Comparison of ENCODE assay signal across 7 cellular contexts in genomic region chr12:47359310-47359709, GRCh38.
A peak's percentile ranks its signal among the peaks of the same experiment; 100 is the strongest.
DNase-seq lines count a peak whose midpoint lies in the region; ATAC-seq and TF ChIP-seq lines count a peak whose summit lies in the region.
"Not testable (repeated sequence)": the region's sequence is repeated elsewhere in the genome, so short reads cannot be mapped to it uniquely, and the experiment has no call there.

No MANE protein-coding gene starts in this region.

- not testable (repeated sequence) for H3K4me3 Mint-ChIP-seq in CD4-positive, alpha-beta T cell; activated CD4-positive, alpha-beta memory T cell treated with anti-CD3 and anti-CD28 coated beads for 36 hours; activated T-helper 2 cell treated with anti-CD3 and anti-CD28 coated beads, Interferon-gamma antibody, Interleukin-2, Interleukin-4, amounts not matched to agents 10 μg/mL and 5 μg/mL and 100 μg/mL, durations not matched to agents 14 hours and 24 hours and 36 hours (ENCODE audit: low read depth); activated naive CD8-positive, alpha-beta T cell treated with anti-CD3 and anti-CD28 coated beads, Interleukin-2, amount 50 U/mL, for 24 hours; stimulated activated memory B cell treated with anti-CD40 and anti-IgM and Interleukin-4, amounts not matched to agents 10 μg/mL and 1 μg/mL and 100 μg/mL, for 72 hours
- H3K4me3 Mint-ChIP-seq in naive B cell, result peak overlapping the region in 2 of 8 donors; percentile 77 to 83

- POLR2A ChIA-PET in CD4-positive, alpha-beta T cell (lab: Charles Lee); activated CD4-positive, alpha-beta memory T cell treated with anti-CD3 and anti-CD28 coated beads for 36 hours (lab: Charles Lee): not testable (repeated sequence)

- H3K27ac Mint-ChIP-seq in CD4-positive, alpha-beta T cell, result peak overlapping the region; percentile 98
- H3K27ac Mint-ChIP-seq in activated CD4-positive, alpha-beta memory T cell treated with anti-CD3 and anti-CD28 coated beads for 36 hours, result peak overlapping the region; percentile 99
- peak overlapping the region; percentile 50 for H3K27ac Mint-ChIP-seq in activated T-helper 2 cell treated with anti-CD3 and anti-CD28 coated beads, Interferon-gamma antibody, Interleukin-2, Interleukin-4, amounts not matched to agents 10 μg/mL and 5 μg/mL and 100 μg/mL, durations not matched to agents 14 hours and 24 hours and 36 hours
- H3K27ac Mint-ChIP-seq in activated naive CD8-positive, alpha-beta T cell treated with anti-CD3 and anti-CD28 coated beads, Interleukin-2, amount 50 U/mL, for 24 hours, result peak overlapping the region; percentile 98
- H3K27ac Mint-ChIP-seq in naive B cell, result peak overlapping the region; percentile 96 to 99 (median 99)
- peak overlapping the region; percentile 99 for H3K27ac Mint-ChIP-seq in stimulated activated memory B cell treated with anti-CD40 and anti-IgM and Interleukin-4, amounts not matched to agents 10 μg/mL and 1 μg/mL and 100 μg/mL, for 72 hours

- H2AFZ ChIP-seq in OCI-LY1 (ENCODE audit: low read length), result not testable (repeated sequence)

- H3K27me3 Mint-ChIP-seq in CD4-positive, alpha-beta T cell; activated CD4-positive, alpha-beta memory T cell treated with anti-CD3 and anti-CD28 coated beads for 36 hours; activated T-helper 2 cell treated with anti-CD3 and anti-CD28 coated beads, Interferon-gamma antibody, Interleukin-2, Interleukin-4, amounts not matched to agents 10 μg/mL and 5 μg/mL and 100 μg/mL, durations not matched to agents 14 hours and 24 hours and 36 hours (ENCODE audit: low read depth); activated naive CD8-positive, alpha-beta T cell treated with anti-CD3 and anti-CD28 coated beads, Interleukin-2, amount 50 U/mL, for 24 hours; naive B cell; stimulated activated memory B cell treated with anti-CD40 and anti-IgM and Interleukin-4, amounts not matched to agents 10 μg/mL and 1 μg/mL and 100 μg/mL, for 72 hours: not testable (repeated sequence)

- H3K4me3 ChIP-seq in OCI-LY1 (ENCODE audit: low read depth, low read length, poor library complexity, severe bottlenecking), result not testable (repeated sequence)

- DNase-seq in CD4-positive, alpha-beta T cell; activated CD4-positive, alpha-beta memory T cell treated with anti-CD3 and anti-CD28 coated beads for 36 hours; activated T-helper 2 cell treated with anti-CD3 and anti-CD28 coated beads, Interferon-gamma antibody, Interleukin-2, Interleukin-4, amounts not matched to agents 10 μg/mL and 5 μg/mL and 100 μg/mL, durations not matched to agents 14 hours and 24 hours and 36 hours (ENCODE audit: low spot score); activated naive CD8-positive, alpha-beta T cell treated with anti-CD3 and anti-CD28 coated beads, Interleukin-2, amount 50 U/mL, for 24 hours; naive B cell: not testable (repeated sequence)

- H3K9me3 ChIP-seq in CD4-positive, alpha-beta T cell (ENCODE audit: control insufficient read depth, low read length); OCI-LY1 (ENCODE audit: low read length): not testable (repeated sequence)

- not testable (repeated sequence) for H3K27me3 ChIP-seq in CD4-positive, alpha-beta T cell (ENCODE audit: control insufficient read depth, insufficient read depth, low read length); OCI-LY1 (ENCODE audit: insufficient read depth, low read length)

- peaks cover 27% of the 10 kb centered on the region for H3K36me3 Mint-ChIP-seq in CD4-positive, alpha-beta T cell (ENCODE audit: low read depth)
- H3K36me3 Mint-ChIP-seq in activated CD4-positive, alpha-beta memory T cell treated with anti-CD3 and anti-CD28 coated beads for 36 hours, result peaks cover 29% of the 10 kb centered on the region
- peaks cover 35% of the 10 kb centered on the region for H3K36me3 Mint-ChIP-seq in activated T-helper 2 cell treated with anti-CD3 and anti-CD28 coated beads, Interferon-gamma antibody, Interleukin-2, Interleukin-4, amounts not matched to agents 10 μg/mL and 5 μg/mL and 100 μg/mL, durations not matched to agents 14 hours and 24 hours and 36 hours (ENCODE audit: low read depth)
- peaks cover 39% of the 10 kb centered on the region for H3K36me3 Mint-ChIP-seq in activated naive CD8-positive, alpha-beta T cell treated with anti-CD3 and anti-CD28 coated beads, Interleukin-2, amount 50 U/mL, for 24 hours (ENCODE audit: low read depth)
- H3K36me3 Mint-ChIP-seq in naive B cell, result peaks cover 0 to 15% of the 10 kb centered on the region in 2 donors
- peaks cover 31% of the 10 kb centered on the region for H3K36me3 Mint-ChIP-seq in stimulated activated memory B cell treated with anti-CD40 and anti-IgM and Interleukin-4, amounts not matched to agents 10 μg/mL and 1 μg/mL and 100 μg/mL, for 72 hours

- H4K20me1 ChIP-seq in OCI-LY1 (ENCODE audit: insufficient read depth, low read length), result not testable (repeated sequence)

- H3K79me2 ChIP-seq in OCI-LY1 (ENCODE audit: insufficient read depth, low read length), result not testable (repeated sequence)

- not testable (repeated sequence) for H3K27ac ChIP-seq in CD4-positive, alpha-beta T cell (ENCODE audit: low read depth, low read length)
- H3K27ac ChIP-seq in OCI-LY1 (ENCODE audit: low read depth, low read length, poor library complexity, severe bottlenecking), result peak overlapping the region; percentile 91

- H3K9me3 Mint-ChIP-seq in CD4-positive, alpha-beta T cell; activated CD4-positive, alpha-beta memory T cell treated with anti-CD3 and anti-CD28 coated beads for 36 hours; activated T-helper 2 cell treated with anti-CD3 and anti-CD28 coated beads, Interferon-gamma antibody, Interleukin-2, Interleukin-4, amounts not matched to agents 10 μg/mL and 5 μg/mL and 100 μg/mL, durations not matched to agents 14 hours and 24 hours and 36 hours; activated naive CD8-positive, alpha-beta T cell treated with anti-CD3 and anti-CD28 coated beads, Interleukin-2, amount 50 U/mL, for 24 hours: not testable (repeated sequence)
- peaks cover 3 to 13% (median 9%) of the 10 kb centered on the region in 7 donors for H3K9me3 Mint-ChIP-seq in naive B cell
- peaks cover 13% of the 10 kb centered on the region for H3K9me3 Mint-ChIP-seq in stimulated activated memory B cell treated with anti-CD40 and anti-IgM and Interleukin-4, amounts not matched to agents 10 μg/mL and 1 μg/mL and 100 μg/mL, for 72 hours

- intact Hi-C loops in CD4-positive, alpha-beta T cell (cut with DNase I, micrococcal nuclease), result loop anchor here in 1 of 2 experiments (5.0 kb wide), 1 partner anchor 33 kb away; no protein-coding TSS in a partner anchor
- intact Hi-C loops in activated CD4-positive, alpha-beta memory T cell treated with anti-CD3 and anti-CD28 coated beads for 36 hours (cut with micrococcal nuclease), result loop anchor here (10.0 kb wide), 1 partner anchor 565 kb away; no protein-coding TSS in a partner anchor
- intact Hi-C loops in activated T-helper 2 cell treated with anti-CD3 and anti-CD28 coated beads, Interferon-gamma antibody, Interleukin-2, Interleukin-4, amounts not matched to agents 10 μg/mL and 5 μg/mL and 100 μg/mL, durations not matched to agents 14 hours and 24 hours and 36 hours (cut with micrococcal nuclease), result loop anchor here (5.0 to 10.0 kb wide), 2 partner anchors 752 to 985 kb away; partner anchors contain the start of gene SLC38A2

- ATAC-seq in CD4-positive, alpha-beta T cell (ENCODE audit: poor library complexity); activated naive CD8-positive, alpha-beta T cell treated with anti-CD3 and anti-CD28 coated beads, Interleukin-2, amount 50 U/mL, for 24 hours; naive B cell (ENCODE audit: low read depth in 2 of 2); stimulated activated memory B cell treated with anti-CD40 and anti-IgM and Interleukin-4, amounts not matched to agents 10 μg/mL and 1 μg/mL and 100 μg/mL, for 72 hours: not testable (repeated sequence)

- H3K9ac ChIP-seq in OCI-LY1 (ENCODE audit: low read length), result not testable (repeated sequence)

- H3K4me2 ChIP-seq in OCI-LY1 (ENCODE audit: low read length), result not testable (repeated sequence)

- not testable (repeated sequence) for H3K9me2 ChIP-seq in OCI-LY1 (ENCODE audit: low read depth, low read length)

- H3K36me3 ChIP-seq in OCI-LY1 (ENCODE audit: insufficient read depth, low read length), result not testable (repeated sequence)

- CTCF ChIA-PET in CD4-positive, alpha-beta T cell (lab: Charles Lee); activated CD4-positive, alpha-beta memory T cell treated with anti-CD3 and anti-CD28 coated beads for 36 hours (lab: Charles Lee): not testable (repeated sequence)

- H3K4me1 Mint-ChIP-seq in CD4-positive, alpha-beta T cell (ENCODE audit: low read depth), result peaks cover 79% of the 10 kb centered on the region
- peaks cover 77% of the 10 kb centered on the region for H3K4me1 Mint-ChIP-seq in activated CD4-positive, alpha-beta memory T cell treated with anti-CD3 and anti-CD28 coated beads for 36 hours (ENCODE audit: low read depth)
- peaks cover 64% of the 10 kb centered on the region for H3K4me1 Mint-ChIP-seq in activated T-helper 2 cell treated with anti-CD3 and anti-CD28 coated beads, Interferon-gamma antibody, Interleukin-2, Interleukin-4, amounts not matched to agents 10 μg/mL and 5 μg/mL and 100 μg/mL, durations not matched to agents 14 hours and 24 hours and 36 hours (ENCODE audit: low read depth)
- peaks cover 86% of the 10 kb centered on the region for H3K4me1 Mint-ChIP-seq in activated naive CD8-positive, alpha-beta T cell treated with anti-CD3 and anti-CD28 coated beads, Interleukin-2, amount 50 U/mL, for 24 hours
- peaks cover 63 to 75% (median 70%) of the 10 kb centered on the region in 3 donors for H3K4me1 Mint-ChIP-seq in naive B cell
- H3K4me1 Mint-ChIP-seq in stimulated activated memory B cell treated with anti-CD40 and anti-IgM and Interleukin-4, amounts not matched to agents 10 μg/mL and 1 μg/mL and 100 μg/mL, for 72 hours, result peaks cover 73% of the 10 kb centered on the region

- TF ChIP-seq CTCF in CD4-positive, alpha-beta T cell (IDR thresholded peaks at IDR 0.05); OCI-LY1 (IDR thresholded peaks at IDR 0.05; ENCODE audit: low read length): not testable (repeated sequence)

- peaks cover 76% of the 10 kb centered on the region for H3K4me1 ChIP-seq in OCI-LY1 (ENCODE audit: insufficient read depth, low read length, severe bottlenecking)

- not testable (repeated sequence) for H3F3A ChIP-seq in OCI-LY1 (ENCODE audit: insufficient read depth, low read length)
